8 cellular contexts compared by ENCODE assay signal in genomic region chr1:155729031-155729898, GRCh38. TPM values are rescaled to one million over a fixed set of nuclear protein-coding genes. Genes with fewer than 3 reads are reported as not detected.
DNase-seq lines count a peak whose midpoint lies in the region; ATAC-seq lines count a peak whose summit lies in the region.

No MANE protein-coding gene starts in this region.

- H3K9me3 ChIP-seq in NT2/D1 (ENCODE audit: insufficient read depth, low read length): no peaks in the 10 kb centered on the region
- no peaks in the 10 kb centered on the region for H3K9me3 ChIP-seq in right cardiac atrium (ENCODE audit: control insufficient read depth, low read length)

- intact Hi-C loops in right cardiac atrium (cut with DNase I): no loop called here

- H3K27ac ChIP-seq in right cardiac atrium (ENCODE audit: low read length): no peak overlapping the region

- H3K4me1 ChIP-seq in NT2/D1 (ENCODE audit: insufficient read depth, insufficient read length): no peaks in the 10 kb centered on the region
- no peaks in the 10 kb centered on the region for H3K4me1 ChIP-seq in right cardiac atrium (ENCODE audit: control insufficient read depth, insufficient read depth, low read length)

- H3K4me3 ChIP-seq in H7 (ENCODE audit: insufficient read depth, low read depth, low read length) (no peak overlapping the region), NT2/D1 (ENCODE audit: insufficient read length, low read depth) (no peak overlapping the region), right cardiac atrium (ENCODE audit: low read length) (no peak overlapping the region)

- H3K27me3 ChIP-seq in H7 (ENCODE audit: control insufficient read depth, insufficient read depth, low read length) (no peaks in the 10 kb centered on the region), NT2/D1 (ENCODE audit: insufficient read depth, insufficient read length) (no peaks in the 10 kb centered on the region), right cardiac atrium (ENCODE audit: control insufficient read depth, insufficient read depth) (no peaks in the 10 kb centered on the region)

- no peak overlapping the region for H3K9ac ChIP-seq in NT2/D1 (ENCODE audit: insufficient read length, low read depth)

- H3K36me3 ChIP-seq in H7 (replicated peaks; ENCODE audit: control insufficient read depth, insufficient read depth, low read length): peaks cover 23% of the 10 kb centered on the region
- peaks cover 82% of the 10 kb centered on the region for H3K36me3 ChIP-seq in NT2/D1 (ENCODE audit: insufficient read depth, insufficient read length, low read length)

- peak; percentile 42 for DNase-seq in COLO668 (lab: John Stamatoyannopoulos, UW; ENCODE audit: unreplicated experiment)
- peak; percentile 61 for DNase-seq in H7
- DNase-seq in NT2/D1 (ENCODE audit: low read depth, low spot score): peak; percentile 61
- peak; percentile 80 for DNase-seq in amniotic epithelial cell (ENCODE audit: low read depth)
- DNase-seq in right cardiac atrium: peak in 1 of 3 donors; percentile 35
- peak; percentile 47 for DNase-seq in retina
- DNase-seq in KG1 (lab: John Stamatoyannopoulos, UW): no peak

- ATAC-seq in right cardiac atrium (peak; percentile 67 to 69), HG03520 (IDR thresholded peaks at IDR 0.05; ENCODE audit: unreplicated experiment) (no peak)

- 65% methylated on average over 12 of the region's 12 CpGs for WGBS in right cardiac atrium

RNA-seq across cellular contexts. Expression of gene DAP3, which starts 40.4 kb away (rescaled TPM):
- total RNA-seq in H7 (2014; rRNA removed; shearing (Covaris generic)): 104 and 138 TPM in 2 replicates
- total RNA-seq in right cardiac atrium: 10 to 100 TPM; 83.5 to 91.6 (median 87.7) TPM
- polyA plus RNA-seq in right cardiac atrium: 91.9 TPM

RNA-seq across cellular contexts. Expression of gene YY1AP1, which starts 40.7 kb away (rescaled TPM):
- 46.8 and 69.7 TPM in 2 replicates for total RNA-seq in H7 (2014; rRNA removed; shearing (Covaris generic))
- 10 to 100 TPM; 65.7 to 96.9 (median 71.8) TPM for total RNA-seq in right cardiac atrium
- polyA plus RNA-seq in right cardiac atrium: 31.9 TPM
